ENCODE assay signal across 8 cellular contexts in the genomic region with DNA sequence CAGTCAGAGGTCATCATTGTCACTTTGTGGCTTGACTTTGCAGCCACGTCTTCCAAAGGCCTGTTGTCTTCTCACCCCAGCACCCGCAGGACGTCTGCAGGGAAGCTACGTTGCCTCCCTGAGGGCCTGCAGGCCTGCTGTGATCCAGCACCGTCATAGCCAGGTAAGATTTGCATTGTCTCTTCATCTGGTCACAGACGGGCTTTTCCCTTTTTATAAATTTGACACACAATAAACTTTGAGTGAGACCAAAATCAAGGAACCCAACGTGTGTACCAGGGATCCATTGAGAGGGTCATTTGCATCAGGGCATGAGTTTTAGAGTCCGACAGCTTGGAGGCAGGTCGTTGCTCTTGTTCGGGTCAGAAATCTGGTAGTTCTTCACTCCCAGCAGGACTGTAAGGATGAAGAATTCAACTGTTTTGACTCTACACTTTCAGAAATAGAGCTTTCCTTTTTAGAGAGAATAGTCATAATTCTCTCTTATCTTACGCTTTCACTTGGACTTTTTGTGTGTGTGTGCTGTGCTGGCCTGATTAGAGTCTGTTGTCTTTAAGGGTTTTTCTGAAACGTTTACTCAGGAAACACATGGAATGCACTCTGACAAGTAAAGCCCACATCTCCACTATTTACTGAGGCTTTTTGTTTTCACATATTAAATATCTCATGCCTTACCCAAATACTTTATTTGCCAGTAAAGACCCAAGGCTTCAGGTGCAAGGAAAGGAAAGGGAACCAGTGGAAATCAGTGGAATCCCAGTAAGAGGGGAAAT.
DNase-seq lines count a peak whose midpoint lies in the region; ATAC-seq lines count a peak whose summit lies in the region.

No MANE protein-coding gene starts in this region.

- DNase-seq in activated T-cell treated with anti-CD3 and anti-CD28 coated beads, Interleukin-2, amount 50 U/mL, for 72 hours, result peak; percentile 82
- peak in 2 of 3 donors; percentile 55 to 65 for DNase-seq in stimulated activated CD4-positive, alpha-beta T cell treated with anti-CD3 and anti-CD28 coated beads, Interleukin-12 subunit alpha, Interleukin-12 subunit beta, amount 100 ng/mL, for 48 hours (ENCODE audit: low read depth in 2 of 3, low spot score in 1 of 3)
- DNase-seq in DMS53 (lab: John Stamatoyannopoulos, UW) (no peak), DMS153 treated with DMSO at 0.1 percent for 48 hours (lab: John Stamatoyannopoulos, UW; ENCODE audit: unreplicated experiment) (no peak), NCI-H1417 (lab: John Stamatoyannopoulos, UW) (no peak), right cardiac atrium (no peak)

- intact Hi-C loops in right cardiac atrium (cut with DNase I), result no loop called here

- H3K27ac ChIP-seq in right cardiac atrium (ENCODE audit: low read length), result no peak overlapping the region

- no peaks in the 10 kb centered on the region for H3K9me3 ChIP-seq in right cardiac atrium (ENCODE audit: control insufficient read depth, low read length)

- peaks cover 0 to 4% of the 10 kb centered on the region in 2 donors for H3K9me3 Mint-ChIP-seq in activated T-cell treated with anti-CD3 and anti-CD28 coated beads, Interleukin-2, amount 50 U/mL, for 72 hours

- 59% methylated on average over 12 of the region's 12 CpGs for WGBS in right cardiac atrium

- ATAC-seq in GM19372 (IDR thresholded peaks at IDR 0.05; ENCODE audit: low read depth, unreplicated experiment) (peak; percentile 75), HG03354 (IDR thresholded peaks at IDR 0.05; ENCODE audit: poor library complexity, severe bottlenecking, unreplicated experiment) (peak; percentile 80), right cardiac atrium (no peak)
- peak; percentile 86 to 91 for ATAC-seq in activated T-cell treated with anti-CD3 and anti-CD28 coated beads, Interleukin-2, amount 50 U/mL, for 72 hours (replicated peaks in 1 of 2)

- no peak overlapping the region for H3K4me3 ChIP-seq in right cardiac atrium (ENCODE audit: low read length)

- H3K4me1 ChIP-seq in right cardiac atrium (ENCODE audit: control insufficient read depth, insufficient read depth, low read length), result no peaks in the 10 kb centered on the region

- peak overlapping the region; percentile 100 for H3K27ac Mint-ChIP-seq in activated T-cell treated with anti-CD3 and anti-CD28 coated beads, Interleukin-2, amount 50 U/mL, for 72 hours

- H3K4me3 Mint-ChIP-seq in activated T-cell treated with anti-CD3 and anti-CD28 coated beads, Interleukin-2, amount 50 U/mL, for 72 hours, result peak overlapping the region; percentile 78 to 97

- peaks cover 56% of the 10 kb centered on the region for H3K4me1 Mint-ChIP-seq in activated T-cell treated with anti-CD3 and anti-CD28 coated beads, Interleukin-2, amount 50 U/mL, for 72 hours (ENCODE audit: low read depth)

- H3K36me3 Mint-ChIP-seq in activated T-cell treated with anti-CD3 and anti-CD28 coated beads, Interleukin-2, amount 50 U/mL, for 72 hours (ENCODE audit: insufficient read depth in 2 of 2), result peaks cover 11 to 30% of the 10 kb centered on the region in 2 donors

- H3K27me3 ChIP-seq in right cardiac atrium (ENCODE audit: control insufficient read depth, insufficient read depth), result no peaks in the 10 kb centered on the region

- H3K27me3 Mint-ChIP-seq in activated T-cell treated with anti-CD3 and anti-CD28 coated beads, Interleukin-2, amount 50 U/mL, for 72 hours (ENCODE audit: low read depth), result no peaks in the 10 kb centered on the region

Comparison
In these comparisons a context has a peak if more than half of its experiments do, and no peak if none do; other contexts are left out.
1. ATAC-seq: peak in GM19372 (single experiment), HG03354 (single experiment) and activated T-cell treated with anti-CD3 and anti-CD28 coated beads, Interleukin-2, amount 50 U/mL, for 72 hours (2 of 2); none in right cardiac atrium (0 of 2).
2. DNase-seq: peak in activated T-cell treated with anti-CD3 and anti-CD28 coated beads, Interleukin-2, amount 50 U/mL, for 72 hours (2 of 2) and stimulated activated CD4-positive, alpha-beta T cell treated with anti-CD3 and anti-CD28 coated beads, Interleukin-12 subunit alpha, Interleukin-12 subunit beta, amount 100 ng/mL, for 48 hours (2 of 3); none in DMS53 (single experiment), DMS153 treated with DMSO at 0.1 percent for 48 hours (single experiment), NCI-H1417 (0 of 3) and right cardiac atrium (0 of 3).